Comparison of ENCODE assay signal across 22 cellular contexts in the genomic region with DNA sequence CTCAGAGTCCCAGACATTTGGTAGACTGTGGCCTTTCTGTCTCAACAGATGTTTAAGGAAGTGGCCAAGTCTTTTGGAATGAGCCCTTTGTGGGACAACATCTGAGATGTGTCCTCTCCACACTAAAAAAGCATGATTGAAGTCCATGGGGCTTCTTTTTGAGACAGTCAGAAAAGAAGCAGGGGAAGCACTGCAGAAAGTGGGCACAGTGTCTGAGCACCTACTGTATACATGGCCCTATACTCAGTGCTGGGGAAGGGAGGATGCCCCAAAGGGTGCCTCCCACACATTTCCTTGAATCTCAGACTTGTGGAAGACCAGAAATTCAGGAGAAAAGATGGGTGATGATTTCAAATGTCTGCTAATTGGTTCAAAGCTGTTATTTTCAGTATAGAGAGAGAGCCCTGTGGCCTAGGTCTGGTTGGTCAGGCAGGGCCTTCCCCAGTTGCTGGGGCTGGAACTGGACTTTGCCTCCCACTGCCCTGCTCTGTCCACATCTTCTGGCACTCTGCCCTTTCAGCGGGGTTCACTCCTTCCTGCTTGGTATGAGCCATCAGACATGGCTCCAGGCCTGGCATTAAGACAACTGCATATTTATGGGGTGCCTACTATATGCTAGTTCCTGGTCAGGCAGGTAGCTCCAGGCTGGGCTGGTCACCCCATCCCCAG.
"Had no signal": no experiment of that assay in that cellular context is flagged by ENCODE, and none has a peak within 500 bp of the region (broad histone marks: within the 10 kb centered on the region; RNA-seq: fewer than 3 reads in every experiment).

No MANE protein-coding gene starts in this region.

- H3K27me3 ChIP-seq: ascending aorta, ovary, uterus had no signal

- DNase-seq: activated CD4-positive, alpha-beta T cell treated with anti-CD3 and anti-CD28 coated beads for 1 hour; activated CD4-positive, alpha-beta T cell treated with anti-CD3 and anti-CD28 coated beads, Interleukin-2, amount 50 U/mL, for 4 hours; activated naive CD4-positive, alpha-beta T cell treated with Interleukin-2 at 50 U/mL for 16 hours; activated T-cell treated with anti-CD3 and anti-CD28 coated beads for 4 hours; hypothalamus; midbrain; naive B cell; stimulated activated CD4-positive, alpha-beta T cell treated with anti-CD3 and anti-CD28 coated beads, Interleukin-15, amount 100 ng/mL, for 24 hours; stimulated activated CD4-positive, alpha-beta T cell treated with anti-CD3 and anti-CD28 coated beads, Interleukin-4, amount 100 ng/mL, for 1 hour; stimulated activated naive B cell treated with anti-CD40 and anti-IgM and Interleukin-4, amounts not matched to agents 10 μg/mL and 1 μg/mL and 100 μg/mL, for 72 hours; T-cell; T1000; tibial artery; uterus had no signal

- H3K4me1 ChIP-seq: ascending aorta, neural progenitor cell, tibial artery, uterus had no signal

- H3K9me3 ChIP-seq: ascending aorta, ovary, tibial artery, uterus had no signal

- H3K36me3 ChIP-seq: ascending aorta, cardiac muscle cell, neural progenitor cell, ovary, tibial artery, uterus had no signal

- FAIRE-seq: endometrium had no signal

- H3K4me3 ChIP-seq: ascending aorta, cardiac muscle cell, lung, neural progenitor cell, ovary, tibial artery, uterus had no signal

- H3K27ac ChIP-seq: ascending aorta, cardiac muscle cell, neural progenitor cell, ovary, tibial artery, uterus, VCaP had no signal

- ATAC-seq: esophagus mucosa; stimulated activated naive B cell treated with anti-CD40 and anti-IgM and Interleukin-4, amounts not matched to agents 10 μg/mL and 1 μg/mL and 100 μg/mL, for 72 hours; T-cell had no signal
